ENCODE assay signal across 18 cellular contexts in genomic region chr11:75939992-75940391, GRCh38.
"Had no signal": no experiment of that assay in that cellular context is flagged by ENCODE, and none has a peak within 500 bp of the region (broad histone marks: within the 10 kb centered on the region; RNA-seq: fewer than 3 reads in every experiment).

No MANE protein-coding gene starts in this region.

- DNase-seq: activated naive CD4-positive, alpha-beta T cell treated with Interleukin-2 at 50 U/mL for 16 hours; activated T-cell treated with anti-CD3 and anti-CD28 coated beads for 4 hours; dermis blood vessel endothelial cell; hippocampal formation; kidney; nucleus accumbens; posterior cingulate gyrus; stimulated activated CD4-positive, alpha-beta T cell treated with anti-CD3 and anti-CD28 coated beads, Interleukin-4, amount 100 ng/mL, for 24 hours; stimulated activated naive CD4-positive, alpha-beta T cell treated with Interleukin-2 at 50 U/mL for 16 hours; T-cell; T-helper 9 cell; trophoblast cell had no signal

- H3K27me3 Mint-ChIP-seq: activated T-helper 17 cell treated with anti-CD3 and anti-CD28 coated beads, Interleukin-2, amount 50 U/mL, for 72 hours; natural killer cell treated with Interleukin-12 subunit alpha and Interleukin-12 subunit beta and Interleukin-15 and Interleukin-18, amount 100 ng/mL, for 72 hours; T-cell had no signal

- H3K4me3 Mint-ChIP-seq: activated T-helper 17 cell treated with anti-CD3 and anti-CD28 coated beads, Interleukin-2, amount 50 U/mL, for 72 hours; natural killer cell treated with Interleukin-12 subunit alpha and Interleukin-12 subunit beta and Interleukin-15 and Interleukin-18, amount 100 ng/mL, for 72 hours; T-cell had no signal

- H3K27ac Mint-ChIP-seq: activated T-helper 17 cell treated with anti-CD3 and anti-CD28 coated beads, Interleukin-2, amount 50 U/mL, for 72 hours; natural killer cell treated with Interleukin-12 subunit alpha and Interleukin-12 subunit beta and Interleukin-15 and Interleukin-18, amount 100 ng/mL, for 72 hours; T-cell had no signal

- H3K9me3 Mint-ChIP-seq: activated T-helper 17 cell treated with anti-CD3 and anti-CD28 coated beads, Interleukin-2, amount 50 U/mL, for 72 hours; natural killer cell treated with Interleukin-12 subunit alpha and Interleukin-12 subunit beta and Interleukin-15 and Interleukin-18, amount 100 ng/mL, for 72 hours; T-cell had no signal

- H3K4me1 ChIP-seq: ascending aorta had no signal

- ATAC-seq: activated T-helper 17 cell treated with anti-CD3 and anti-CD28 coated beads, Interleukin-2, amount 50 U/mL, for 72 hours; natural killer cell treated with Interleukin-12 subunit alpha and Interleukin-12 subunit beta and Interleukin-15 and Interleukin-18, amount 100 ng/mL, for 72 hours; T-cell had no signal

- H3K4me1 Mint-ChIP-seq: activated T-helper 17 cell treated with anti-CD3 and anti-CD28 coated beads, Interleukin-2, amount 50 U/mL, for 72 hours had no signal

- H3K36me3 ChIP-seq: ascending aorta, breast epithelium, right atrium auricular region had no signal

- H3K27me3 ChIP-seq: ascending aorta, breast epithelium, right atrium auricular region had no signal

- H3K4me3 ChIP-seq: ascending aorta, breast epithelium, right atrium auricular region had no signal

- H3K9me3 ChIP-seq: ascending aorta, breast epithelium, right atrium auricular region had no signal

- FAIRE-seq: kidney had no signal

- H3K27ac ChIP-seq: ascending aorta, breast epithelium, epithelial cell of prostate, right atrium auricular region had no signal
